ENCODE assay signal across 31 cellular contexts in the genomic region with DNA sequence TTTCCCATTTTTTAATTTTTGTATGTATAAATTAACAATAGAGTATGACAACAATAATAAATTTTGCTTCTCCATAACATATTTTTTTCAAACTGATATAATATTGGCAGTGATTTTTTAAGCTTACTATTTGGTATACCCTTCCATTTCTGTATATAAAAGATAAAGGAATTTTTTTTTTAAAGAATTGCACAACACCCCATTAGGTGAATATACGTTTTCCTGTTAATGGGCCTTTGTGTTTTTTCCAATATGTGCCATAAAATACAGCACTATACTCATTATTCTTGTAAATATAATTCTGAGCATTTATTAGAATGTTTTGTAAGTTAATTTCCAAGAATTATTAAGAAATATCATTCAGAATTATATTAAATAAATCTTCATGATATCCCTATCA.
"Had no signal": no experiment of that assay in that cellular context is flagged by ENCODE, and none has a peak within 500 bp of the region (broad histone marks: within the 10 kb centered on the region; RNA-seq: fewer than 3 reads in every experiment).

No MANE protein-coding gene starts in this region.

- ATAC-seq: activated CD8-positive, alpha-beta T cell treated with anti-CD3 and anti-CD28 coated beads for 36 hours; activated naive CD4-positive, alpha-beta T cell treated with anti-CD3 and anti-CD28 coated beads, Interleukin-2, amount 50 U/mL, for 72 hours; activated T-cell treated with anti-CD3 and anti-CD28 coated beads, Interleukin-2, amount 50 U/mL, for 4 hours; activated T-cell treated with anti-CD3 and anti-CD28 coated beads, Interleukin-2, amount 50 U/mL, for 72 hours; activated T-helper 17 cell treated with anti-CD3 and anti-CD28 coated beads, Interleukin-2, amount 50 U/mL, for 72 hours had no signal

- H3K4me3 ChIP-seq: adrenal gland, cardiac muscle cell had no signal

- FAIRE-seq: bronchial epithelial cell had no signal

- H3K36me3 ChIP-seq: adrenal gland, cardiac muscle cell had no signal

- H3K27ac ChIP-seq: adrenal gland, cardiac muscle cell, VCaP had no signal

- H3K4me1 ChIP-seq: adrenal gland had no signal

- DNase-seq: activated B cell treated with CpG ODN at 0.5 μM for 24 hours; activated CD4-positive, alpha-beta memory T cell treated with anti-CD3 and anti-CD28 coated beads for 36 hours; activated CD4-positive, alpha-beta T cell treated with anti-CD3 and anti-CD28 coated beads for 4 hours; activated CD4-positive, alpha-beta T cell treated with anti-CD3 and anti-CD28 coated beads, Interleukin-2, amount 10 ng/mL, durations not matched to agents 24 days and 14 days; activated CD4-positive, alpha-beta T cell treated with anti-CD3 and anti-CD28 coated beads, Interleukin-2, amount 50 U/mL, for 1 hour; activated CD4-positive, alpha-beta T cell treated with anti-CD3 and anti-CD28 coated beads, Interleukin-2, amount 50 U/mL, for 4 hours; activated CD4-positive, CD25-positive, alpha-beta regulatory T cell treated with anti-CD3 and anti-CD28 coated beads, Interleukin-2, amount 50 U/mL, for 72 hours; activated CD8-positive, alpha-beta memory T cell treated with anti-CD3 and anti-CD28 coated beads, Interleukin-2, amount 50 U/mL, for 4 hours; activated CD8-positive, alpha-beta T cell treated with anti-CD3 and anti-CD28 coated beads for 36 hours; activated effector memory CD4-positive, alpha-beta T cell treated with anti-CD3 and anti-CD28 coated beads, Interleukin-2, amount 50 U/mL, for 16 hours; activated gamma-delta T cell treated with Interleukin-2 at 50 U/mL for 16 hours; activated naive CD4-positive, alpha-beta T cell; activated naive CD4-positive, alpha-beta T cell treated with anti-CD3 and anti-CD28 coated beads for 36 hours; activated naive CD4-positive, alpha-beta T cell treated with anti-CD3 and anti-CD28 coated beads, Interleukin-2, amount 50 U/mL, for 16 hours; activated naive CD8-positive, alpha-beta T cell treated with anti-CD3 and anti-CD28 coated beads for 36 hours; activated T-cell treated with anti-CD3 and anti-CD28 coated beads for 4 hours; activated T-cell treated with anti-CD3 and anti-CD28 coated beads, Interleukin-2, amount 50 U/mL, for 1 hour; activated T-cell treated with anti-CD3 and anti-CD28 coated beads, Interleukin-2, amount 50 U/mL, for 4 hours; activated T-cell treated with anti-CD3 and anti-CD28 coated beads, Interleukin-2, amount 50 U/mL, for 72 hours; adrenal gland; amniotic stem cell; aorta; caudate nucleus; cerebellar nuclear complex; T-helper 2 cell; T-helper 9 cell had no signal

- H3K27me3 ChIP-seq: adrenal gland, cardiac muscle cell had no signal

- H3K9me3 ChIP-seq: adrenal gland had no signal
